ENCODE assay signal across 1 cellular context in the genomic region with DNA sequence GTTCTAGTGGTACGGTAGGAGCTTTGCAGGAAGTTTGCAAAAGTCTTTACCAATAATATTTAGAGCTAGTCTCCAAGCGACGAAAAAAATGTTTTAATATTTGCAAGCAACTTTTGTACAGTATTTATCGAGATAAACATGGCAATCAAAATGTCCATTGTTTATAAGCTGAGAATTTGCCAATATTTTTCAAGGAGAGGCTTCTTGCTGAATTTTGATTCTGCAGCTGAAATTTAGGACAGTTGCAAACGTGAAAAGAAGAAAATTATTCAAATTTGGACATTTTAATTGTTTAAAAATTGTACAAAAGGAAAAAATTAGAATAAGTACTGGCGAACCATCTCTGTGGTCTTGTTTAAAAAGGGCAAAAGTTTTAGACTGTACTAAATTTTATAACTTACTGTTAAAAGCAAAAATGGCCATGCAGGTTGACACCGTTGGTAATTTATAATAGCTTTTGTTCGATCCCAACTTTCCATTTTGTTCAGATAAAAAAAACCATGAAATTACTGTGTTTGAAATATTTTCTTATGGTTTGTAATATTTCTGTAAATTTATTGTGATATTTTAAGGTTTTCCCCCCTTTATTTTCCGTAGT.
TF ChIP-seq lines count a peak whose summit lies in the region.

No MANE protein-coding gene starts in this region.

TF ChIP-seq in H1, 55 proteins besides CTCF, POLR2A, EP300 and RAD21:
- TF ChIP-seq CBX5 (IDR thresholded peaks at IDR 0.05; ENCODE audit: low read depth, low read length) (no peak), TAF7 (optimal IDR thresholded peaks at IDR 0.05; ENCODE audit: borderline replicate concordance, low read depth, low read length) (peak; percentile 73)
